8 cellular contexts compared by ENCODE assay signal in the genomic region with DNA sequence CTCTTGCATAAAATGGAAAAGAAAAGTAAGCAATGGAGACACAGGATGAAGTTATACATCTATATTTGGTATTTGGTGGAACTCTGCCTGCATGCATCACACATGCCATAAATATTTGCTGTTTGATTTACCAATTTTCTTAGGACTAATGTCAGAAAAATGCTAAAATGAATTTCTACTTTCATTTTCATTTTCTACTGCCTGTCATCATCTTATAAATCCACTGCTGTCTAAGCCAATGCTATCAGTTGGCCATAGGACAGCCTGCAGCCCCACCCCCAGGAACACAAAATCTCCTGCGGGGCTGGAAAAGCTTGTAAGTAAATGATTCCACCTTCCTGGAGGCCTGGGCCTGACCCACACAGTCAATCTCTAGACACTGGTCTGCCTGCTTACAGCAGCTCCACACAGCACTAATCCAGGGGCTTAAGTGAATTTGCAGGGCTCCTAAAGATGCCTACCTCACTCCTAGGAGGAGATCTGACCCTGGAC.
DNase-seq lines count a peak whose midpoint lies in the region; ATAC-seq and TF ChIP-seq lines count a peak whose summit lies in the region.

No MANE protein-coding gene starts in this region.

- DNase-seq in AG09309 (ENCODE audit: low read depth) = peak; percentile 39
- DNase-seq in HK-2 (ENCODE audit: unreplicated experiment) = peak; percentile 2
- DNase-seq in astrocyte of the spinal cord (ENCODE audit: low read depth, low spot score) = peak; percentile 75
- peak; percentile 58 to 67 for DNase-seq in lung microvascular endothelial cell (ENCODE audit: low read depth in 2 of 2)
- no peak for DNase-seq in NCI-H510A (lab: John Stamatoyannopoulos, UW)
- no peak for DNase-seq in nucleus accumbens (lab: John Stamatoyannopoulos, UW)
- no peak for DNase-seq in 8988T

- TF ChIP-seq CTCF in AG09309 (IDR thresholded peaks at IDR 0.05; ENCODE audit: control insufficient read depth, insufficient read depth, low read depth, low read length, missing control alignments) (no peak), astrocyte of the spinal cord (IDR thresholded peaks at IDR 0.05; ENCODE audit: low read depth, low read length) (no peak)

- ATAC-seq in GM21423 (IDR thresholded peaks at IDR 0.05; ENCODE audit: unreplicated experiment) = no peak

- in situ Hi-C loops in astrocyte of the spinal cord (cut with HindIII; ENCODE audit: low sequenced_read_pairs) = no loop called here

- H3K4me3 ChIP-seq in AG09309 (ENCODE audit: control insufficient read depth, low read depth, low read length) (no peak overlapping the region), astrocyte of the spinal cord (ENCODE audit: low read depth, low read length) (no peak overlapping the region)

Comparison
In these comparisons a context has a peak if more than half of its experiments do, and no peak if none do; other contexts are left out.
1. DNase-seq: peak in AG09309 (single experiment), HK-2 (single experiment), astrocyte of the spinal cord (single experiment) and lung microvascular endothelial cell (2 of 2); none in NCI-H510A (single experiment), nucleus accumbens (0 of 56) and 8988T (single experiment).